In genomic region chr2:99890616-99891259, GRCh38 we compare ENCODE assay signal across 22 cellular contexts.
DNase-seq lines count a peak whose midpoint lies in the region; ATAC-seq, FAIRE-seq and TF ChIP-seq lines count a peak whose summit lies in the region.
"Had no signal": no experiment of that assay in that cellular context is flagged by ENCODE, and none has a peak within 500 bp of the region (broad histone marks: within the 10 kb centered on the region; RNA-seq: fewer than 3 reads in every experiment).

No MANE protein-coding gene starts in this region.

- CTCF ChIA-PET in activated naive CD4-positive, alpha-beta T cell treated with anti-CD3 and anti-CD28 coated beads, Interleukin-2, amount 10 ng/mL, durations not matched to agents 7 days and 5 days (lab: Charles Lee), result no interaction called here

- no peaks in the 10 kb centered on the region for H3K79me1 ChIP-seq in mesendoderm (ENCODE audit: low read length)

- H3K27ac ChIP-seq in mesendoderm (ENCODE audit: low read depth, low read length), result no peak overlapping the region
- H3K27ac ChIP-seq: colonic mucosa, Peyer's patch, transverse colon had no signal

- H3K79me2 ChIP-seq in mesendoderm (ENCODE audit: control insufficient read depth, insufficient read depth, low read length), result no peaks in the 10 kb centered on the region

- no peak overlapping the region for H2AK5ac ChIP-seq in mesendoderm (ENCODE audit: low read length)

- H4K8ac ChIP-seq in mesendoderm (ENCODE audit: low read depth, low read length), result no peak overlapping the region

- no peak overlapping the region for H3K9ac ChIP-seq in mesendoderm (ENCODE audit: low read length)

- DNase-seq in Right ventricle myocardium inferior (ENCODE audit: missing footprints) (no peak), cardiac septum (ENCODE audit: low spot score) (no peak), glutamatergic neuron (no peak), mesendoderm (peak; percentile 45), urothelium cell line (ENCODE audit: low spot score) (no peak), EL (no peak)
- no peak for DNase-seq in activated naive CD4-positive, alpha-beta T cell treated with anti-CD3 and anti-CD28 coated beads, Interleukin-2, amount 10 ng/mL, durations not matched to agents 7 days and 5 days
- DNase-seq: activated CD4-positive, alpha-beta memory T cell treated with anti-CD3 and anti-CD28 coated beads for 36 hours; activated effector memory CD4-positive, alpha-beta T cell treated with Interleukin-2 at 50 U/mL for 16 hours; BE2C; Caco-2; colonic mucosa; NCI-H2081 treated with DMSO at 0.1 percent for 48 hours; NCI-H510A; NK-92 treated with Interleukin-12 subunit alpha and Interleukin-12 subunit beta, amount 100 ng/mL, for 24 hours; nucleus accumbens; Peyer's patch; transverse colon had no signal

- H3K27ac Mint-ChIP-seq in glutamatergic neuron (ENCODE audit: unreplicated experiment), result peak overlapping the region; percentile 70
- no peak overlapping the region for H3K27ac Mint-ChIP-seq in activated naive CD4-positive, alpha-beta T cell treated with anti-CD3 and anti-CD28 coated beads, Interleukin-2, amount 10 ng/mL, durations not matched to agents 7 days and 5 days
- H3K27ac Mint-ChIP-seq: activated CD4-positive, alpha-beta memory T cell treated with anti-CD3 and anti-CD28 coated beads for 36 hours had no signal

- no peaks in the 10 kb centered on the region for H3K36me3 Mint-ChIP-seq in glutamatergic neuron (ENCODE audit: unreplicated experiment)
- no peaks in the 10 kb centered on the region for H3K36me3 Mint-ChIP-seq in activated naive CD4-positive, alpha-beta T cell treated with anti-CD3 and anti-CD28 coated beads, Interleukin-2, amount 10 ng/mL, durations not matched to agents 7 days and 5 days
- H3K36me3 Mint-ChIP-seq: activated CD4-positive, alpha-beta memory T cell treated with anti-CD3 and anti-CD28 coated beads for 36 hours had no signal

- no peak overlapping the region for H2BK15ac ChIP-seq in mesendoderm (replicated peaks; ENCODE audit: low read depth)

- H3K4me3 Mint-ChIP-seq in glutamatergic neuron (ENCODE audit: unreplicated experiment), result peak overlapping the region; percentile 54
- no peak overlapping the region for H3K4me3 Mint-ChIP-seq in activated naive CD4-positive, alpha-beta T cell treated with anti-CD3 and anti-CD28 coated beads, Interleukin-2, amount 10 ng/mL, durations not matched to agents 7 days and 5 days
- H3K4me3 Mint-ChIP-seq: activated CD4-positive, alpha-beta memory T cell treated with anti-CD3 and anti-CD28 coated beads for 36 hours had no signal

- H4K5ac ChIP-seq in mesendoderm (ENCODE audit: low read length), result no peak overlapping the region

- H3K27me3 Mint-ChIP-seq in glutamatergic neuron (ENCODE audit: unreplicated experiment), result peaks cover 5% of the 10 kb centered on the region
- no peaks in the 10 kb centered on the region for H3K27me3 Mint-ChIP-seq in activated naive CD4-positive, alpha-beta T cell treated with anti-CD3 and anti-CD28 coated beads, Interleukin-2, amount 10 ng/mL, durations not matched to agents 7 days and 5 days
- H3K27me3 Mint-ChIP-seq: activated CD4-positive, alpha-beta memory T cell treated with anti-CD3 and anti-CD28 coated beads for 36 hours had no signal

- H3K4me1 ChIP-seq in mesendoderm (ENCODE audit: control insufficient read depth, low read depth, low read length), result no peaks in the 10 kb centered on the region
- H3K4me1 ChIP-seq: BE2C, Caco-2, colonic mucosa, Peyer's patch, transverse colon had no signal

- no peak overlapping the region for H2BK5ac ChIP-seq in mesendoderm (ENCODE audit: low read length)

- WGBS in mesendoderm (ENCODE audit: extremely low coverage, insufficient coverage, low lambda C conversion rate), result no CpG with 5 or more reads among the region's 6 CpGs

- FAIRE-seq in urothelium cell line (lab: Jason Lieb, UNC), result peak; percentile 81
- FAIRE-seq: A204.1, GM12892 had no signal

- H3K4me2 ChIP-seq in mesendoderm (ENCODE audit: low read length), result no peak overlapping the region

- H3K9me3 Mint-ChIP-seq in glutamatergic neuron (ENCODE audit: unreplicated experiment), result peaks cover 6% of the 10 kb centered on the region
- H3K9me3 Mint-ChIP-seq in activated naive CD4-positive, alpha-beta T cell treated with anti-CD3 and anti-CD28 coated beads, Interleukin-2, amount 10 ng/mL, durations not matched to agents 7 days and 5 days, result no peaks in the 10 kb centered on the region
- H3K9me3 Mint-ChIP-seq: activated CD4-positive, alpha-beta memory T cell treated with anti-CD3 and anti-CD28 coated beads for 36 hours had no signal

- no peaks in the 10 kb centered on the region for H3K36me3 ChIP-seq in mesendoderm (ENCODE audit: control insufficient read depth, insufficient read depth, low read length)
- H3K36me3 ChIP-seq: BE2C, colonic mucosa, Peyer's patch, transverse colon had no signal

- H2BK120ac ChIP-seq in mesendoderm (ENCODE audit: low read depth, low read length), result no peak overlapping the region

- no peak overlapping the region for H3K56ac ChIP-seq in mesendoderm (ENCODE audit: low read length)

- no peak overlapping the region for H3K4ac ChIP-seq in mesendoderm (ENCODE audit: low read depth, low read length)

- intact Hi-C loops in Right ventricle myocardium inferior (cut with DNase I), result no loop called here
- intact Hi-C loops in cardiac septum (cut with DNase I), result no loop called here

- peaks cover 37% of the 10 kb centered on the region for H3K4me1 Mint-ChIP-seq in glutamatergic neuron (ENCODE audit: low read depth, unreplicated experiment)
- no peaks in the 10 kb centered on the region for H3K4me1 Mint-ChIP-seq in activated naive CD4-positive, alpha-beta T cell treated with anti-CD3 and anti-CD28 coated beads, Interleukin-2, amount 10 ng/mL, durations not matched to agents 7 days and 5 days

- no peak for TF ChIP-seq CTCF in glutamatergic neuron (IDR thresholded peaks at IDR 0.05; ENCODE audit: partially characterized antibody, unreplicated experiment)

- H3K4me3 ChIP-seq in mesendoderm (ENCODE audit: low read length), result no peak overlapping the region
- H3K4me3 ChIP-seq: colonic mucosa, Peyer's patch, transverse colon had no signal

- ATAC-seq in Right ventricle myocardium inferior (peak; percentile 70), GM21723 (IDR thresholded peaks at IDR 0.05; ENCODE audit: unreplicated experiment) (no peak)
- ATAC-seq: left lobe of liver had no signal

- no peak overlapping the region for H3K18ac ChIP-seq in mesendoderm (ENCODE audit: low read length)

- no peak overlapping the region for H3K23ac ChIP-seq in mesendoderm (ENCODE audit: low read length)

- no peaks in the 10 kb centered on the region for H3K27me3 ChIP-seq in mesendoderm (ENCODE audit: insufficient read depth, low read length, poor library complexity)
- H3K27me3 ChIP-seq: BE2C, colonic mucosa, Peyer's patch, transverse colon had no signal
